In the genomic region with DNA sequence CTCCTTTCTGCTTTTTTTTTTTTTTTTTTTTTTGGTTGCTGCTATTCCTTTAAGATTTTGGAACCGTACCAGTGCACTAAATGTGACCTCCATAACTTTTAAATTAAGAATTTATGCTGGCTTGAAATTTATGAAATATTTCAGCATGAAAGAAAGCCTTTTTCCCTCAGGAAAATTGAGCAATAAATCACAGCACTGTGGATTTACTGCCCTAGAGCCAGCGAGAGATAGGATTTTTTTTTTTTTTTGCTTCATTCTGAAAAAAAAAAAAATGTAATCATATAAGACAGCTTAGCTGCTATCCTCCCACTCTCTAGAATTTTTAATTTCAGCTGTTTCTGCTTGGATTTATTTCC, we compare ENCODE assay signal across 28 cellular contexts.
"Had no signal": no experiment of that assay in that cellular context is flagged by ENCODE, and none has a peak within 500 bp of the region (broad histone marks: within the 10 kb centered on the region; RNA-seq: fewer than 3 reads in every experiment).

No MANE protein-coding gene starts in this region.

- H3K4me3 ChIP-seq: adrenal gland, K562, Peyer's patch, SJCRH30 had no signal

- DNase-seq: activated CD4-positive, alpha-beta T cell treated with anti-CD3 and anti-CD28 coated beads for 36 hours; activated CD4-positive, CD25-positive, alpha-beta regulatory T cell; activated CD8-positive, alpha-beta memory T cell treated with anti-CD3 and anti-CD28 coated beads, Interleukin-2, amount 50 U/mL, for 4 hours; activated CD8-positive, alpha-beta T cell treated with anti-CD3 and anti-CD28 coated beads for 36 hours; activated gamma-delta T cell treated with Interleukin-2 at 50 U/mL for 16 hours; activated naive CD4-positive, alpha-beta T cell treated with anti-CD3 and anti-CD28 coated beads, Interleukin-2, amount 10 ng/mL, durations not matched to agents 7 days and 5 days; activated naive CD8-positive, alpha-beta T cell treated with anti-CD3 and anti-CD28 coated beads for 36 hours; activated T-cell treated with anti-CD3 and anti-CD28 coated beads, Interleukin-2, amount 50 U/mL, for 72 hours; aorta; caudate nucleus; Karpas-422; MM.1S; NCI-H1105 treated with DMSO at 0.1 percent for 48 hours; NCI-H1436 treated with DMSO at 0.1 percent for 48 hours; NCI-H187 treated with DMSO at 0.1 percent for 48 hours; NCI-H2081 treated with DMSO at 0.1 percent for 48 hours; NCI-H446; NCI-H524; Right ventricle myocardium superior; SJCRH30; T-helper 17 cell; T1000 had no signal

- H3K27me3 ChIP-seq: adrenal gland, breast epithelium, Peyer's patch, SJCRH30 had no signal

- H3K36me3 ChIP-seq: adrenal gland, breast epithelium, Peyer's patch had no signal

- H3K9me3 ChIP-seq: adrenal gland, breast epithelium, Peyer's patch had no signal

- H3K27ac ChIP-seq: adrenal gland, breast epithelium, Peyer's patch, RWPE1, SJCRH30, VCaP had no signal

- H3K4me1 ChIP-seq: breast epithelium, SJCRH30 had no signal
